In the genomic region with DNA sequence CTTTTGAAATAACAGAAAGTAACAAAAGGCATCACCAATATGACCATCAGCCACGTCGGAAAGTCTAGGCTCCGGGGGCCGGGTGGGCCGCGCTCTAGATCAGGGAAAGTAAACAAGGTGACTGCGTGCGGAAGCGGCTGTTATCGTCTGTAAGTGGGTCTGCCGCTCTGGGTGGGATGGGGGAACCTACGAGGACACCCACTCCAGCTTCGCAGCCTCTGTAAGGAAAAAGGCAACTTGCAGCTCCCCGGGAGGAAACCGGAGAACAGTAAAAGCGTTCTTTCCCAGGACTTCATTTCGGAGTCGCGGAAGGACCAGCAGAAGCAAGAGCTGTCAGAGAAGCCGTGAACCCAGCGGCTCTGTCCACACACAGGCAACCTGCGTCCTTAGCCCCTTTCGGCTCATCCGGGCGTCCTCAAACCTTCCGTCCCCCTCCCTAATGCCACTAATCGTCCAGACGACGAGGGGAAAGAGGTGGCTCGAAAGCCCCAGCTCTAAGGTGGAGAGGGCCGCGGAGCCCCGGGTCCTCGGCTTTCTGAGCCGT, we compare ENCODE assay signal across 8 cellular contexts. TPM values are rescaled to one million over a fixed set of nuclear protein-coding genes. Genes with fewer than 3 reads are reported as not detected.
DNase-seq lines count a peak whose midpoint lies in the region; ATAC-seq and TF ChIP-seq lines count a peak whose summit lies in the region.

No MANE protein-coding gene starts in this region.

- no peak for TF ChIP-seq POLR2A in HCT116 (IDR thresholded peaks at IDR 0.05; ENCODE audit: borderline replicate concordance, extremely low read depth, insufficient read depth, insufficient read length)

- peak; percentile 64 for ATAC-seq in HCT116

- peak overlapping the region; percentile 77 for H2AFZ ChIP-seq in HCT116 (ENCODE audit: low read depth, low read length, poor library complexity, severe bottlenecking)

- BruUV-seq in HCT116 (replicated peaks; lab: Mats Ljungman, UMichigan) = no TSS peak

- H3K27me3 ChIP-seq in HCT116 (ENCODE audit: insufficient read depth, low read length) (no peaks in the 10 kb centered on the region), layer of hippocampus (ENCODE audit: control insufficient read depth, insufficient read depth, low read length) (no peaks in the 10 kb centered on the region)

- POLR2A ChIA-PET in HCT116 (lab: Charles Lee) = no interaction called here

- peaks cover 9 to 18% of the 10 kb centered on the region in 2 experiments; a peak in 3 of 4 replicates for H3K4me1 ChIP-seq in HCT116 (ENCODE audit: control insufficient read depth in 1 of 2, insufficient read depth in 2 of 2, low read length in 2 of 2)

- no peaks in the 10 kb centered on the region for H3K9me3 ChIP-seq in HCT116 (ENCODE audit: control insufficient read depth in 1 of 2, insufficient read depth in 1 of 2, low read depth in 1 of 2, low read length in 2 of 2)

- H3K4me2 ChIP-seq in HCT116 (ENCODE audit: low read length) = peak overlapping the region; percentile 93

- no peaks in the 10 kb centered on the region; a peak in 1 of 4 replicates for H3K36me3 ChIP-seq in HCT116 (ENCODE audit: control insufficient read depth in 1 of 2, insufficient read depth in 2 of 2, low read length in 2 of 2)

- H3K27me3 Mint-ChIP-seq in chondrocyte (ENCODE audit: low read depth) = no peaks in the 10 kb centered on the region

- H4K20me1 ChIP-seq in HCT116 (ENCODE audit: insufficient read depth) = peaks cover 7% of the 10 kb centered on the region; the same call in 1 of the 2 replicates

- no peak for TF ChIP-seq RAD21 in HCT116 (IDR thresholded peaks at IDR 0.05; ENCODE audit: low read depth)

- peaks cover 47% of the 10 kb centered on the region for H3K79me2 ChIP-seq in HCT116 (ENCODE audit: insufficient read depth, low read length)

- peak overlapping the region; percentile 98 for H3K4me3 Mint-ChIP-seq in chondrocyte (ENCODE audit: unreplicated experiment)

- intact Hi-C loops in HCT116 (cut with micrococcal nuclease) = loop anchor here (10.0 kb wide), 1 partner anchor 547 kb away; no protein-coding TSS in a partner anchor

- RAD21 ChIA-PET in HCT116 (lab: Charles Lee; ENCODE audit: low non-redundant PET in 1 of 2, low total read pairs in 2 of 2, uncharacterized antibody in 2 of 2, unreplicated experiment in 2 of 2) = no interaction called here

- TF ChIP-seq CTCF in GM10266 (IDR thresholded peaks at IDR 0.05; ENCODE audit: control insufficient read depth, insufficient read depth, low read depth, missing control alignments) (no peak), HCT116 (IDR thresholded peaks at IDR 0.05 in 2 of 3, conservative IDR thresholded peaks at IDR 0.05 in 1 of 3; ENCODE audit: borderline replicate concordance in 1 of 3, insufficient read depth in 1 of 3, low read depth in 2 of 3, low read length in 2 of 3) (no peak), chondrocyte (IDR thresholded peaks at IDR 0.05) (no peak)

- CTCF ChIA-PET in HCT116 (lab: Charles Lee) = no interaction called here

- H3K9me3 Mint-ChIP-seq in chondrocyte (ENCODE audit: low read depth) = no peaks in the 10 kb centered on the region

- H3K27ac ChIP-seq in HCT116 (ENCODE audit: low read depth, low read length) (peak overlapping the region; percentile 52), layer of hippocampus (ENCODE audit: low read depth, low read length) (peak overlapping the region; percentile 79)

- peak; percentile 48 for DNase-seq in GM10266 (ENCODE audit: extremely low spot score)
- peak; percentile 15 for DNase-seq in HCT116 (ENCODE audit: low read depth, low spot score)
- peak; percentile 24 for DNase-seq in NCI-H1105 (lab: John Stamatoyannopoulos, UW)
- peak; percentile 8 to 24 for DNase-seq in activated CD4-positive, alpha-beta T cell treated with anti-CD3 and anti-CD28 coated beads for 24 hours (ENCODE audit: low read depth in 2 of 2)
- DNase-seq in chondrocyte (ENCODE audit: low spot score) = no peak
- DNase-seq in stimulated activated CD4-positive, alpha-beta T cell treated with anti-CD3 and anti-CD28 coated beads, Interleukin-2, amount 100 ng/mL, for 24 hours = peak; percentile 44 to 52
- DNase-seq in NCI-H187 treated with DMSO at 0.1 percent for 48 hours (lab: John Stamatoyannopoulos, UW) = no peak

- H3K27ac Mint-ChIP-seq in chondrocyte (ENCODE audit: unreplicated experiment) = peak overlapping the region; percentile 100

- H3K4me1 Mint-ChIP-seq in chondrocyte (ENCODE audit: low read depth) = peaks cover 34% of the 10 kb centered on the region

- H3K9ac ChIP-seq in HCT116 (ENCODE audit: low read length) = peak overlapping the region; percentile 90

- H3K36me3 Mint-ChIP-seq in chondrocyte (ENCODE audit: low read depth) = peaks cover 4% of the 10 kb centered on the region

- H3K9me2 ChIP-seq in HCT116 (ENCODE audit: insufficient read depth) = no peaks in the 10 kb centered on the region

- peak overlapping the region; percentile 95 to 96 for H3K4me3 ChIP-seq in HCT116 (replicated peaks in 1 of 2; ENCODE audit: low read depth in 1 of 2, low read length in 2 of 2)

TF ChIP-seq in HCT116, 20 proteins besides CTCF, POLR2A, EP300 and RAD21 (continues in another document):
- TF ChIP-seq CBX3 (IDR thresholded peaks at IDR 0.05; ENCODE audit: low read depth) (no peak), EGR1 (IDR thresholded peaks at IDR 0.05; ENCODE audit: low read depth) (no peak), ZNF274 (IDR thresholded peaks at IDR 0.05; ENCODE audit: low read depth, low read length) (no peak), REST (IDR thresholded peaks at IDR 0.05; ENCODE audit: low read depth) (no peak), EZH2 (IDR thresholded peaks at IDR 0.05) (no peak), YY1 (IDR thresholded peaks at IDR 0.05; ENCODE audit: extremely low read depth, insufficient replicate concordance, low read depth, low read length) (no peak), ELF1 (IDR thresholded peaks at IDR 0.05; ENCODE audit: borderline replicate concordance, low read depth) (no peak), SIN3A (IDR thresholded peaks at IDR 0.05; ENCODE audit: low read depth) (no peak), TCF7L2 (IDR thresholded peaks at IDR 0.05; ENCODE audit: borderline replicate concordance, extremely low read depth, insufficient read depth, insufficient read length) (no peak), POLR2AphosphoS5 (IDR thresholded peaks at IDR 0.05; ENCODE audit: low read depth, low read length) (no peak), CEBPB (IDR thresholded peaks at IDR 0.05; ENCODE audit: low read depth) (no peak), ZFX (IDR thresholded peaks at IDR 0.05) (no peak), SP1 (IDR thresholded peaks at IDR 0.05; ENCODE audit: low read depth) (no peak), JUND (IDR thresholded peaks at IDR 0.05) (no peak), MAX (IDR thresholded peaks at IDR 0.05) (no peak), FOSL1 (IDR thresholded peaks at IDR 0.05; ENCODE audit: low read depth) (no peak), SRF (IDR thresholded peaks at IDR 0.05; ENCODE audit: low read depth) (no peak)
- TF ChIP-seq, protein P1, sequence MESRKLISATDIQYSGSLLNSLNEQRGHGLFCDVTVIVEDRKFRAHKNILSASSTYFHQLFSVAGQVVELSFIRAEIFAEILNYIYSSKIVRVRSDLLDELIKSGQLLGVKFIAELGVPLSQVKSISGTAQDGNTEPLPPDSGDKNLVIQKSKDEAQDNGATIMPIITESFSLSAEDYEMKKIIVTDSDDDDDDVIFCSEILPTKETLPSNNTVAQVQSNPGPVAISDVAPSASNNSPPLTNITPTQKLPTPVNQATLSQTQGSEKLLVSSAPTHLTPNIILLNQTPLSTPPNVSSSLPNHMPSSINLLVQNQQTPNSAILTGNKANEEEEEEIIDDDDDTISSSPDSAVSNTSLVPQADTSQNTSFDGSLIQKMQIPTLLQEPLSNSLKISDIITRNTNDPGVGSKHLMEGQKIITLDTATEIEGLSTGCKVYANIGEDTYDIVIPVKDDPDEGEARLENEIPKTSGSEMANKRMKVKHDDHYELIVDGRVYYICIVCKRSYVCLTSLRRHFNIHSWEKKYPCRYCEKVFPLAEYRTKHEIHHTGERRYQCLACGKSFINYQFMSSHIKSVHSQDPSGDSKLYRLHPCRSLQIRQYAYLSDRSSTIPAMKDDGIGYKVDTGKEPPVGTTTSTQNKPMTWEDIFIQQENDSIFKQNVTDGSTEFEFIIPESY (IDR thresholded peaks at IDR 0.05; ENCODE audit: extremely low read depth, insufficient replicate concordance, low read length) = no peak
- TF ChIP-seq, protein P2, sequence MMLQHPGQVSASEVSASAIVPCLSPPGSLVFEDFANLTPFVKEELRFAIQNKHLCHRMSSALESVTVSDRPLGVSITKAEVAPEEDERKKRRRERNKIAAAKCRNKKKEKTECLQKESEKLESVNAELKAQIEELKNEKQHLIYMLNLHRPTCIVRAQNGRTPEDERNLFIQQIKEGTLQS (IDR thresholded peaks at IDR 0.05) = no peak

RNA-seq across cellular contexts. Expression of gene XRN1, which starts 0.5 kb away (rescaled TPM):
- total RNA-seq in HCT116 (2021; ENCODE audit: unreplicated experiment) (21.3 TPM), chondrocyte (27.0 to 39.2 TPM (median 33.2 TPM) in 3 replicates)
- polyA plus RNA-seq in HCT116 (2012) = 3.6 and 4.3 TPM in 2 replicates

Comparison
In these comparisons a context has a peak if more than half of its experiments do, and no peak if none do; other contexts are left out.
1. DNase-seq: peak in GM10266 (single experiment), HCT116 (single experiment), NCI-H1105 (single experiment), activated CD4-positive, alpha-beta T cell treated with anti-CD3 and anti-CD28 coated beads for 24 hours (2 of 2) and stimulated activated CD4-positive, alpha-beta T cell treated with anti-CD3 and anti-CD28 coated beads, Interleukin-2, amount 100 ng/mL, for 24 hours (2 of 2); none in chondrocyte (single experiment) and NCI-H187 treated with DMSO at 0.1 percent for 48 hours (single experiment).